9 cellular contexts compared by ENCODE assay signal in the genomic region with DNA sequence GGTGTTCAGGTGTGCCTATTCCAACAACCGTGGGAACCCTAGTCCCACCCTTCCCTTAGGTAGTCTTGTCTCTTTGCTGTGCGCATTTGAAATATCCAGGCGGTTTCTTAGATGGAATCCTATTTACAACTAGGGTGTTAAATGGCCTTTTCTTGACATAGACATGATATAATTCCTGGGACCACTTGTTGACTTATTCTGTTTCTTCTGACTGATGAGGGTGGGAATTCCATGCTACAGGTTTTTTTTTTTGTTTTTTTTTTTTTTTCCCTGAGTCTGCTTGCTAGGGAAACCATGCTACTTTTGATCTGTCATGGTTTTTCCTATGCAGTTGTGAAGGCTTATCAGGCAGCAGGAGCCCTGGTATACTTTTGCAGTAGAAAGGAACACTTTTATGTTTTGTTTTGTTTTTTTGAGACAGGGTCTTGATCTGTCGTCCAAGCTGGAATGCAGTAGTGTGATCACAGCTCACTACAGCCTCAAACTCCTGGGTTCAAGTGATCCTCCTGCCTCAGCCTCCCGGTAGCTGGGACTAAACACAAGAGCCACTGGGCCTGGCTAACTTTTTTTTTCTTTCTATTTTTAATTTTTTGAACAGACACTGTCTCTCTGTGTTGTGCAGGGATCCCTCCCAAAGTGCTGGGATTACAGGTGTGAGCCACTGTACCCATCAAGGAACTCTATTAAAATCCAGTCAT. TPM values are rescaled to one million over a fixed set of nuclear protein-coding genes. Genes with fewer than 3 reads are reported as not detected.
DNase-seq lines count a peak whose midpoint lies in the region; TF ChIP-seq lines count a peak whose summit lies in the region.
"Had no signal": no experiment of that assay in that cellular context is flagged by ENCODE, and none has a peak within 500 bp of the region (broad histone marks: within the 10 kb centered on the region; RNA-seq: fewer than 3 reads in every experiment).

No MANE protein-coding gene starts in this region.

- no peak overlapping the region for H4K8ac ChIP-seq in mesenchymal stem cell (ENCODE audit: low read length)

- no peak overlapping the region for H2BK120ac ChIP-seq in mesenchymal stem cell (ENCODE audit: low read depth, low read length)

- H2AK5ac ChIP-seq in mesenchymal stem cell (ENCODE audit: low read length, severe bottlenecking): no peak overlapping the region

- 86% methylated on average over 2 of the region's 5 CpGs for WGBS in mesenchymal stem cell
- WGBS in transverse colon (ENCODE audit: low coverage in 1 of 2), 2 donors: 60 to 64% methylated on average over 1 to 5 of the region's 5 CpGs

- no peak for TF ChIP-seq EP300 in transverse colon (IDR thresholded peaks at IDR 0.05; ENCODE audit: low read depth)

- H3K9me3 ChIP-seq in adipocyte (ENCODE audit: control insufficient read depth, low read length) (no peaks in the 10 kb centered on the region), mesenchymal stem cell (ENCODE audit: control insufficient read depth, low read length) (no peaks in the 10 kb centered on the region), transverse colon (no peaks in the 10 kb centered on the region)

- H3K4me3 ChIP-seq in adipocyte (ENCODE audit: low read length) (peak overlapping the region; percentile 88), mesenchymal stem cell (ENCODE audit: insufficient read depth in 1 of 2, low read depth in 1 of 2, low read length in 2 of 2) (peak overlapping the region in 1 of 2 experiments; percentile 82), transverse colon (peak overlapping the region; percentile 69 to 93 (median 89))

- TF ChIP-seq POLR2A in transverse colon (IDR thresholded peaks at IDR 0.05): no peak

- no peak overlapping the region for H2BK12ac ChIP-seq in mesenchymal stem cell (ENCODE audit: low read length in 2 of 2)

- no peak overlapping the region for H3K4ac ChIP-seq in mesenchymal stem cell (ENCODE audit: low read depth in 1 of 2, low read length in 2 of 2)

- TF ChIP-seq CTCF in transverse colon (IDR thresholded peaks at IDR 0.05): no peak

- peak overlapping the region; percentile 91 for H3K9ac ChIP-seq in adipocyte (ENCODE audit: low read length)
- H3K9ac ChIP-seq in mesenchymal stem cell (ENCODE audit: low read length): peak overlapping the region; percentile 84

- no peak overlapping the region for H3K23ac ChIP-seq in mesenchymal stem cell (ENCODE audit: low read length in 2 of 2)

- no peak overlapping the region for H3K27ac ChIP-seq in mesenchymal stem cell (ENCODE audit: low read length, poor library complexity, severe bottlenecking)
- peak overlapping the region; percentile 98 to 100 (median 99) for H3K27ac ChIP-seq in transverse colon

- H3K36me3 Mint-ChIP-seq in activated naive CD4-positive, alpha-beta T cell treated with anti-CD3 and anti-CD28 coated beads, Interleukin-2, amount 10 ng/mL, durations not matched to agents 7 days and 5 days: peaks cover 24% of the 10 kb centered on the region

- H3K27me3 ChIP-seq in adipocyte (replicated peaks; ENCODE audit: control insufficient read depth, insufficient read depth, low read length) (no peaks in the 10 kb centered on the region), mesenchymal stem cell (ENCODE audit: control insufficient read depth in 1 of 2, insufficient read depth in 1 of 2, low read length in 2 of 2) (no peaks in the 10 kb centered on the region), transverse colon (no peaks in the 10 kb centered on the region)

- peaks cover 76% of the 10 kb centered on the region for H3K4me1 Mint-ChIP-seq in activated naive CD4-positive, alpha-beta T cell treated with anti-CD3 and anti-CD28 coated beads, Interleukin-2, amount 10 ng/mL, durations not matched to agents 7 days and 5 days

- CTCF ChIA-PET in activated naive CD4-positive, alpha-beta T cell treated with anti-CD3 and anti-CD28 coated beads, Interleukin-2, amount 10 ng/mL, durations not matched to agents 7 days and 5 days (lab: Charles Lee): interaction anchor here (0.8 to 9.7 kb wide), 8 partner anchors 12 to 216 kb away, joined by 3 to 179 read pairs (median 34); a partner anchor contains a TSS

- peaks cover 6% of the 10 kb centered on the region for H3K27me3 Mint-ChIP-seq in activated naive CD4-positive, alpha-beta T cell treated with anti-CD3 and anti-CD28 coated beads, Interleukin-2, amount 10 ng/mL, durations not matched to agents 7 days and 5 days

- H3K4me2 ChIP-seq in mesenchymal stem cell (ENCODE audit: low read length, poor library complexity, severe bottlenecking): peak overlapping the region; percentile 96

- H3K4me1 ChIP-seq in adipocyte (ENCODE audit: control insufficient read depth, insufficient read depth, low read length) (peaks cover 58% of the 10 kb centered on the region), mesenchymal stem cell (ENCODE audit: control insufficient read depth, insufficient read depth, low read depth, low read length) (peaks cover 18% of the 10 kb centered on the region), transverse colon (peaks cover 29 to 70% (median 58%) of the 10 kb centered on the region in 4 donors)

- H2BK15ac ChIP-seq in mesenchymal stem cell (ENCODE audit: low read depth, poor library complexity, severe bottlenecking): no peak overlapping the region

- H2AFZ ChIP-seq in mesenchymal stem cell (ENCODE audit: low read depth, low read length): no peak overlapping the region

- peak overlapping the region in 1 of 2 experiments; percentile 1 for H3K18ac ChIP-seq in mesenchymal stem cell (ENCODE audit: low read depth in 1 of 2, low read length in 2 of 2)

- in situ Hi-C loops in transverse colon (cut with MboI; ENCODE audit: low pct_ligation_motif_present in 1 of 4, low pct_unique_long_range_greater_than_20kb in 1 of 4, low sequenced_read_pairs in 3 of 4): loop anchor here in 2 of 4 donors (10.0 to 25.0 kb wide), 3 partner anchors 105 to 218 kb away; no protein-coding TSS in a partner anchor

- no peak for DNase-seq in activated naive CD4-positive, alpha-beta T cell treated with anti-CD3 and anti-CD28 coated beads, Interleukin-2, amount 10 ng/mL, durations not matched to agents 7 days and 5 days
- DNase-seq in activated naive CD4-positive, alpha-beta T cell treated with Interleukin-2 at 50 U/mL for 16 hours: no peak
- DNase-seq in adipocyte (ENCODE audit: low read depth) (no peak), mesenchymal stem cell (no peak), transverse colon (no peak), NCI-H1930 (lab: John Stamatoyannopoulos, UW) (no peak), NCI-H1105 treated with DMSO at 0.1 percent for 48 hours (lab: John Stamatoyannopoulos, UW) (no peak)
- no peak for DNase-seq in activated CD8-positive, alpha-beta memory T cell treated with anti-CD3 and anti-CD28 coated beads for 24 hours
- DNase-seq: DMS153 had no signal

- no peak overlapping the region for H3K14ac ChIP-seq in mesenchymal stem cell (ENCODE audit: low read length in 2 of 2)

- H2BK5ac ChIP-seq in mesenchymal stem cell (ENCODE audit: low read depth, low read length, poor library complexity, severe bottlenecking): no peak overlapping the region

- H3K27ac Mint-ChIP-seq in activated naive CD4-positive, alpha-beta T cell treated with anti-CD3 and anti-CD28 coated beads, Interleukin-2, amount 10 ng/mL, durations not matched to agents 7 days and 5 days: peak overlapping the region; percentile 95

- H3K36me3 ChIP-seq in adipocyte (ENCODE audit: control insufficient read depth, insufficient read depth, low read length, severe bottlenecking) (no peaks in the 10 kb centered on the region), mesenchymal stem cell (ENCODE audit: control insufficient read depth in 1 of 2, insufficient read depth in 2 of 2, low read depth in 1 of 2, low read length in 2 of 2) (no peaks in the 10 kb centered on the region), transverse colon (no peaks in the 10 kb centered on the region)

- peak overlapping the region; percentile 98 for H3K4me3 Mint-ChIP-seq in activated naive CD4-positive, alpha-beta T cell treated with anti-CD3 and anti-CD28 coated beads, Interleukin-2, amount 10 ng/mL, durations not matched to agents 7 days and 5 days

- intact Hi-C loops in transverse colon (cut with DNase I; ENCODE audit: low total_unique reads): no loop called here

- no peak overlapping the region for H4K91ac ChIP-seq in mesenchymal stem cell (ENCODE audit: low read length)

- H3K79me1 ChIP-seq in mesenchymal stem cell (replicated peaks; ENCODE audit: low read length, poor library complexity, severe bottlenecking): peaks cover 5% of the 10 kb centered on the region

- no peaks in the 10 kb centered on the region for H3K9me3 Mint-ChIP-seq in activated naive CD4-positive, alpha-beta T cell treated with anti-CD3 and anti-CD28 coated beads, Interleukin-2, amount 10 ng/mL, durations not matched to agents 7 days and 5 days

RNA-seq across cellular contexts. Expression of a gene that starts 1.5 kb away (rescaled TPM):
- polyA plus RNA-seq in mesenchymal stem cell (2013, experiment 1 of 2): 37.2 TPM
- 35.2 TPM for polyA plus RNA-seq in mesenchymal stem cell (2013, experiment 2 of 2)
- 10 to 100 TPM; 41.2 to 79.3 (median 48.0) TPM for total RNA-seq in transverse colon

RNA-seq across cellular contexts. Expression of a gene that starts 16.2 kb away (rescaled TPM):
- polyA plus RNA-seq in mesenchymal stem cell (2013, experiment 1 of 2): 77.1 TPM
- polyA plus RNA-seq in mesenchymal stem cell (2013, experiment 2 of 2): 76.9 TPM
- total RNA-seq in transverse colon: 100 to 1,000 TPM in 1 of 4 donors, 10 to 100 TPM in 3; 21.7 to 146 (median 80.6) TPM

RNA-seq across cellular contexts. Expression of a gene that starts 48.6 kb away (rescaled TPM):
- 16.4 TPM for polyA plus RNA-seq in mesenchymal stem cell (2013, experiment 1 of 2)
- 15.1 TPM for polyA plus RNA-seq in mesenchymal stem cell (2013, experiment 2 of 2)
- 10 to 100 TPM in 3 of 4 donors, 1 to 10 TPM in 1; 8.2 to 41.1 (median 37.9) TPM for total RNA-seq in transverse colon

RNA-seq across cellular contexts. Expression of a gene that starts 59.7 kb away (rescaled TPM):
- polyA plus RNA-seq in mesenchymal stem cell (2013, experiment 1 of 2): 39.3 TPM
- 37.2 TPM for polyA plus RNA-seq in mesenchymal stem cell (2013, experiment 2 of 2)
- total RNA-seq in transverse colon: 100 to 1,000 TPM in 1 of 4 donors, 10 to 100 TPM in 3; 37.0 to 103 (median 72.4) TPM
